Comparison of ENCODE assay signal across 8 cellular contexts in genomic region chr22:45240810-45241631, GRCh38. TPM values are rescaled to one million over a fixed set of nuclear protein-coding genes. Genes with fewer than 3 reads are reported as not detected.
A peak's percentile ranks its signal among the peaks of the same experiment; 100 is the strongest.
DNase-seq lines count a peak whose midpoint lies in the region; ATAC-seq and TF ChIP-seq lines count a peak whose summit lies in the region.

Gene KIAA0930 (minus strand): TSS chr22:45240894. CDS start chr22:45240703, 191 bp downstream.

- intact Hi-C loops in PC-9 (cut with micrococcal nuclease; ENCODE audit: unreplicated experiment) = loop anchor here (10.0 kb wide), 1 partner anchor 76 kb away; the partner anchor contains the start of gene NUP50

- H3K4me1 ChIP-seq in PC-9 (replicated peaks; ENCODE audit: insufficient read depth) = peaks cover 12% of the 10 kb centered on the region
- peaks cover 13% of the 10 kb centered on the region for H3K4me1 ChIP-seq in muscle layer of colon (ENCODE audit: insufficient read depth, low read length)

- peaks cover 9% of the 10 kb centered on the region; the same call in 1 of the 2 replicates for H3K79me2 ChIP-seq in PC-9 (ENCODE audit: low read depth)

- H3K9me3 ChIP-seq in PC-9 (ENCODE audit: insufficient read depth, low read depth) (no peaks in the 10 kb centered on the region), muscle layer of colon (ENCODE audit: low read length) (no peaks in the 10 kb centered on the region)

- no peaks in the 10 kb centered on the region for H3K36me3 ChIP-seq in PC-9 (ENCODE audit: low read depth)
- no peaks in the 10 kb centered on the region for H3K36me3 ChIP-seq in muscle layer of colon (ENCODE audit: insufficient read depth, low read length)

- peak within 1 kb of the TSS; percentile 80 for H2AFZ ChIP-seq in PC-9

- CTCF ChIA-PET in PC-9 (lab: Charles Lee) = no interaction called here

- TF ChIP-seq CTCF in PC-9 (conservative IDR thresholded peaks at IDR 0.05) = no peak

- peaks cover 11% of the 10 kb centered on the region; the same call in 1 of the 2 replicates for H4K20me1 ChIP-seq in PC-9 (ENCODE audit: insufficient read depth)

- no peak within 1 kb of the TSS for H3K9ac ChIP-seq in muscle layer of colon (ENCODE audit: low read length)

- ATAC-seq in HG03039 (IDR thresholded peaks at IDR 0.05; ENCODE audit: unreplicated experiment) = peak; percentile 54
- peak; percentile 61 for ATAC-seq in esophagus mucosa
- ATAC-seq in HG03378 (IDR thresholded peaks at IDR 0.05; ENCODE audit: unreplicated experiment) = no peak

- H3K27me3 ChIP-seq in PC-9 (ENCODE audit: insufficient read depth, low read depth) = no peaks in the 10 kb centered on the region
- no peaks in the 10 kb centered on the region for H3K27me3 ChIP-seq in muscle layer of colon (ENCODE audit: control insufficient read depth in 1 of 2, insufficient read depth in 2 of 2, low read length in 2 of 2)

- no TSS peak for BruUV-seq in PC-9 (replicated peaks; lab: Mats Ljungman, UMichigan)

- H3F3A ChIP-seq in PC-9 (ENCODE audit: insufficient read depth, low read depth) = peaks cover 15% of the 10 kb centered on the region; the same call in 1 of the 2 replicates

- peak within 1 kb of the TSS; percentile 99 for H3K4me2 ChIP-seq in PC-9

- H3K9me2 ChIP-seq in PC-9 (ENCODE audit: insufficient read depth) = no peaks in the 10 kb centered on the region

- POLR2A ChIA-PET in PC-9 (lab: Charles Lee; ENCODE audit: unreplicated experiment) = no interaction called here

- DNase-seq in Daoy (ENCODE audit: low read depth) (peak; percentile 60), PC-9 (peak; percentile 39 to 56)
- DNase-seq in activated T-cell treated with anti-CD3 and anti-CD28 coated beads, Interleukin-2, amount 50 U/mL, for 48 hours = peak; percentile 85
- peak; percentile 86 for DNase-seq in stimulated activated CD8-positive, alpha-beta memory T cell treated with anti-CD3 and anti-CD28 coated beads, Interleukin-4, amount 100 ng/mL, for 48 hours

- H3K27ac ChIP-seq in PC-9 (no peak within 1 kb of the TSS), muscle layer of colon (ENCODE audit: low read depth, low read length) (peak within 1 kb of the TSS; percentile 30)

- H3K4me3 ChIP-seq in PC-9 (peak within 1 kb of the TSS; percentile 90), muscle layer of colon (ENCODE audit: low read depth in 1 of 2, low read length in 2 of 2) (peak within 1 kb of the TSS; percentile 65 to 82)

RNA-seq across cellular contexts. Expression of gene KIAA0930, which starts in this region (rescaled TPM):
- total RNA-seq in Daoy (2014; rRNA removed; shearing (Covaris generic)) = 88.2 and 89.0 TPM in 2 replicates
- 55.5 and 62.6 TPM in 2 replicates for total RNA-seq in PC-9 (2021)
- total RNA-seq in esophagus mucosa = 45.4 TPM
